In genomic region chr1:86156571-86157455, GRCh38 we compare ENCODE assay signal across 9 cellular contexts. TPM values are rescaled to one million over a fixed set of nuclear protein-coding genes. Genes with fewer than 3 reads are reported as not detected.
DNase-seq lines count a peak whose midpoint lies in the region; TF ChIP-seq lines count a peak whose summit lies in the region.
"Had no signal": no experiment of that assay in that cellular context is flagged by ENCODE, and none has a peak within 500 bp of the region (broad histone marks: within the 10 kb centered on the region; RNA-seq: fewer than 3 reads in every experiment).

Gene COL24A1 (minus strand): TSS chr1:86156772. CDS start chr1:86156396, 376 bp downstream.

- H3K4me1 Mint-ChIP-seq in activated T-helper 2 cell treated with anti-CD3 and anti-CD28 coated beads, Interferon-gamma antibody, Interleukin-2, Interleukin-4, amounts not matched to agents 10 μg/mL and 5 μg/mL and 100 μg/mL, durations not matched to agents 14 hours and 24 hours and 36 hours (ENCODE audit: low read depth): peaks cover 3% of the 10 kb centered on the region

- H3K9ac ChIP-seq in HUES48 (ENCODE audit: low read depth, low read length): peak within 1 kb of the TSS; percentile 47; the same call in 1 of the 2 replicates

- H3K27me3 ChIP-seq in HUES48 (ENCODE audit: control insufficient read depth, insufficient read depth, low read length): peaks cover 48% of the 10 kb centered on the region
- H3K27me3 ChIP-seq in right atrium auricular region: no peaks in the 10 kb centered on the region

- H3K4me1 ChIP-seq in HUES48 (ENCODE audit: control insufficient read depth, insufficient read depth, low read length) (peaks cover 19% of the 10 kb centered on the region), right atrium auricular region (peaks cover 0 to 24% of the 10 kb centered on the region in 2 donors)

- H3K9me3 ChIP-seq in HUES48 (ENCODE audit: control insufficient read depth, insufficient read depth, low read length) (no peaks in the 10 kb centered on the region), right atrium auricular region (no peaks in the 10 kb centered on the region)

- H3K36me3 Mint-ChIP-seq in activated T-helper 2 cell treated with anti-CD3 and anti-CD28 coated beads, Interferon-gamma antibody, Interleukin-2, Interleukin-4, amounts not matched to agents 10 μg/mL and 5 μg/mL and 100 μg/mL, durations not matched to agents 14 hours and 24 hours and 36 hours (ENCODE audit: low read depth): no peaks in the 10 kb centered on the region

- H3K27me3 Mint-ChIP-seq in activated T-helper 2 cell treated with anti-CD3 and anti-CD28 coated beads, Interferon-gamma antibody, Interleukin-2, Interleukin-4, amounts not matched to agents 10 μg/mL and 5 μg/mL and 100 μg/mL, durations not matched to agents 14 hours and 24 hours and 36 hours (ENCODE audit: low read depth): peaks cover 44% of the 10 kb centered on the region

- peak within 1 kb of the TSS; percentile 58 for H3K4me3 Mint-ChIP-seq in activated T-helper 2 cell treated with anti-CD3 and anti-CD28 coated beads, Interferon-gamma antibody, Interleukin-2, Interleukin-4, amounts not matched to agents 10 μg/mL and 5 μg/mL and 100 μg/mL, durations not matched to agents 14 hours and 24 hours and 36 hours (ENCODE audit: low read depth)

- intact Hi-C loops in activated T-helper 2 cell treated with anti-CD3 and anti-CD28 coated beads, Interferon-gamma antibody, Interleukin-2, Interleukin-4, amounts not matched to agents 10 μg/mL and 5 μg/mL and 100 μg/mL, durations not matched to agents 14 hours and 24 hours and 36 hours (cut with micrococcal nuclease): no loop called here
- intact Hi-C loops in posterior vena cava (cut with DNase I): no loop called here

- H3K27ac ChIP-seq in HUES48 (ENCODE audit: low read depth, low read length) (no peak within 1 kb of the TSS), right atrium auricular region (peak within 1 kb of the TSS; percentile 52 to 61)

- H3K27ac Mint-ChIP-seq in activated T-helper 2 cell treated with anti-CD3 and anti-CD28 coated beads, Interferon-gamma antibody, Interleukin-2, Interleukin-4, amounts not matched to agents 10 μg/mL and 5 μg/mL and 100 μg/mL, durations not matched to agents 14 hours and 24 hours and 36 hours: no peak within 1 kb of the TSS
- H3K27ac Mint-ChIP-seq: IgD-negative memory B cell had no signal

- no peak for TF ChIP-seq CTCF in right atrium auricular region (IDR thresholded peaks at IDR 0.05)

- no peaks in the 10 kb centered on the region for H3K9me3 Mint-ChIP-seq in activated T-helper 2 cell treated with anti-CD3 and anti-CD28 coated beads, Interferon-gamma antibody, Interleukin-2, Interleukin-4, amounts not matched to agents 10 μg/mL and 5 μg/mL and 100 μg/mL, durations not matched to agents 14 hours and 24 hours and 36 hours

- H3K4me3 ChIP-seq in HUES48 (ENCODE audit: low read depth, low read length): peak within 1 kb of the TSS; percentile 68
- peak within 1 kb of the TSS; percentile 27 to 49 for H3K4me3 ChIP-seq in right atrium auricular region

- H3K36me3 ChIP-seq in HUES48 (ENCODE audit: control insufficient read depth, insufficient read depth, low read length) (no peaks in the 10 kb centered on the region), right atrium auricular region (no peaks in the 10 kb centered on the region)

- peak; percentile 79 for DNase-seq in COLO668 (lab: John Stamatoyannopoulos, UW; ENCODE audit: unreplicated experiment)
- DNase-seq in activated T-helper 2 cell treated with anti-CD3 and anti-CD28 coated beads, Interferon-gamma antibody, Interleukin-2, Interleukin-4, amounts not matched to agents 10 μg/mL and 5 μg/mL and 100 μg/mL, durations not matched to agents 14 hours and 24 hours and 36 hours (ENCODE audit: low spot score): no peak
- DNase-seq in right atrium auricular region (ENCODE audit: low spot score): peak; percentile 75
- peak; percentile 77 for DNase-seq in posterior vena cava (ENCODE audit: low spot score)
- no peak for DNase-seq in stimulated activated CD4-positive, alpha-beta T cell treated with anti-CD3 and anti-CD28 coated beads, Interleukin-12 subunit alpha, Interleukin-12 subunit beta, amount 100 ng/mL, for 4 hours
- DNase-seq in activated gamma-delta T cell (lab: John Stamatoyannopoulos, UW): no peak
- DNase-seq in NCI-H1694 (lab: John Stamatoyannopoulos, UW): no peak

RNA-seq across cellular contexts. Expression of gene COL24A1, which starts in this region (rescaled TPM):
- total RNA-seq in activated T-helper 2 cell treated with anti-CD3 and anti-CD28 coated beads, Interferon-gamma antibody, Interleukin-2, Interleukin-4, amounts not matched to agents 10 μg/mL and 5 μg/mL and 100 μg/mL, durations not matched to agents 14 hours and 24 hours and 36 hours: not detected in 2 replicates
- 1 to 10 TPM in 1 of 2 donors, under 1 TPM in 1; 0.67 to 1.0 TPM for total RNA-seq in right atrium auricular region
- total RNA-seq in posterior vena cava: under 1 TPM; 0.19 to 0.38 TPM

Comparison
In these comparisons a context has a peak if more than half of its experiments do, and no peak if none do; other contexts are left out.
1. Peak in DNase-seq in posterior vena cava; RNA of the gene not detected or under 1 TPM.
2. DNase-seq: peak in COLO668 (single experiment) and right atrium auricular region (single experiment); none in activated T-helper 2 cell treated with anti-CD3 and anti-CD28 coated beads, Interferon-gamma antibody, Interleukin-2, Interleukin-4, amounts not matched to agents 10 μg/mL and 5 μg/mL and 100 μg/mL, durations not matched to agents 14 hours and 24 hours and 36 hours (single experiment), stimulated activated CD4-positive, alpha-beta T cell treated with anti-CD3 and anti-CD28 coated beads, Interleukin-12 subunit alpha, Interleukin-12 subunit beta, amount 100 ng/mL, for 4 hours (single experiment), activated gamma-delta T cell (single experiment) and NCI-H1694 (single experiment).